In the genomic region with DNA sequence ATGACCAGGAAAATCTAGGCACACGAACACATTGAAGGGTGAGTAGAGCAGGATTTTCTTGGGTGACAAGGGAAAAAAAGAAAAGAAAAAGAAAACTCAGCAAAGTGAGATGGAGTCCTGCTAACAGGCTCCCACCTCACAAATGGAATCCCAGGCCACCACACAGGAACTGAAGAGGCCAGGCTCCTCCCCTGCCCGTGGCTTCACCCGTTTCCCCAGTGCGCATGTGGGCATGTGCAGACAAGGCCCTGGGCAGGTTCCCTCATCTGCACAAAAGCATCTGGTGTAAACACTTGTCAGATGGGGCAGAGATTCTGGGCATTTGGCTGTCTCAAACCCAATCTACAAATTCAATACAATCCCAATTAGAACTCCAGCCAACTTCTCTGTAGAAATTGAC, we compare ENCODE assay signal across 20 cellular contexts. TPM values are rescaled to one million over a fixed set of nuclear protein-coding genes. Genes with fewer than 3 reads are reported as not detected.
DNase-seq lines count a peak whose midpoint lies in the region; ATAC-seq and TF ChIP-seq lines count a peak whose summit lies in the region.
"Had no signal": no experiment of that assay in that cellular context is flagged by ENCODE, and none has a peak within 500 bp of the region (broad histone marks: within the 10 kb centered on the region; RNA-seq: fewer than 3 reads in every experiment).

No MANE protein-coding gene starts in this region.

- peak overlapping the region; percentile 60 for H2AFZ ChIP-seq in DND-41 (ENCODE audit: low read depth, low read length)

- H3K27me3 ChIP-seq in DND-41 (ENCODE audit: insufficient read depth, low read length, poor library complexity) = no peaks in the 10 kb centered on the region
- H3K27me3 ChIP-seq in HAP-1 (ENCODE audit: low read depth) = no peaks in the 10 kb centered on the region

- in situ Hi-C loops in HAP-1 (cut with MboI; ENCODE audit: low sequenced_read_pairs) = no loop called here

- H3K4me3 Mint-ChIP-seq in activated CD4-positive, alpha-beta T cell treated with anti-CD3 and anti-CD28 coated beads for 36 hours = no peak overlapping the region
- peak overlapping the region in 1 of 2 donors; percentile 19 for H3K4me3 Mint-ChIP-seq in effector memory CD8-positive, alpha-beta T cell
- H3K4me3 Mint-ChIP-seq: dendritic cell treated with granulocyte-macrophage colony-stimulating factor and Interleukin-4, amounts not matched to agents 40 ng/mL and 50 ng/mL, for 4 days; stimulated activated naive CD8-positive, alpha-beta T cell treated with anti-CD3 and anti-CD28 coated beads, Interleukin-15, Interleukin-2, amounts not matched to agents 100 ng/mL and 50 ng/mL, for 24 hours; T-helper 1 cell treated with Interleukin-12 subunit alpha and Interleukin-12 subunit beta and Interleukin-4 antibody, amounts not matched to agents 30 μg/mL and 1 μg/mL, for 36 hours had no signal

- peak; percentile 79 for ATAC-seq in activated CD4-positive, alpha-beta T cell treated with anti-CD3 and anti-CD28 coated beads for 36 hours
- ATAC-seq in DND-41 (ENCODE audit: insufficient read depth, low read depth) (peak; percentile 97), HG03108 (IDR thresholded peaks at IDR 0.05; ENCODE audit: unreplicated experiment) (no peak)
- peak; percentile 56 for ATAC-seq in effector memory CD8-positive, alpha-beta T cell (replicated peaks)
- ATAC-seq: activated CD4-positive, CD25-positive, alpha-beta regulatory T cell treated with anti-CD3 and anti-CD28 coated beads, Interleukin-2, amount 50 U/mL, for 24 hours had no signal

- CTCF ChIA-PET in activated CD4-positive, alpha-beta T cell treated with anti-CD3 and anti-CD28 coated beads for 36 hours (lab: Charles Lee) = interaction anchor here (1.5 kb wide), 1 partner anchor 94 kb away, joined by 3 read pairs; no protein-coding TSS in a partner anchor

- intact Hi-C loops in activated CD4-positive, alpha-beta T cell treated with anti-CD3 and anti-CD28 coated beads for 36 hours (cut with DNase I, micrococcal nuclease) = no loop called here

- H3K4me1 ChIP-seq in DND-41 (ENCODE audit: insufficient read depth, low read length) (peaks cover 31% of the 10 kb centered on the region), HAP-1 (no peaks in the 10 kb centered on the region)

- H3K4me1 Mint-ChIP-seq in activated CD4-positive, alpha-beta T cell treated with anti-CD3 and anti-CD28 coated beads for 36 hours = peaks cover 32% of the 10 kb centered on the region
- peaks cover 15 to 27% of the 10 kb centered on the region in 2 donors for H3K4me1 Mint-ChIP-seq in effector memory CD8-positive, alpha-beta T cell (ENCODE audit: low read depth in 2 of 2)

- H3K27ac ChIP-seq in DND-41 (ENCODE audit: low read length) (peak overlapping the region; percentile 74), coronary artery (no peak overlapping the region)
- H3K27ac ChIP-seq: C4-2B, esophagus muscularis mucosa had no signal

- no peaks in the 10 kb centered on the region for H4K20me1 ChIP-seq in DND-41 (ENCODE audit: insufficient read depth, low read length)

- no peaks in the 10 kb centered on the region for H3K79me2 ChIP-seq in DND-41 (ENCODE audit: insufficient read depth, low read length)

- H3K27ac Mint-ChIP-seq in activated CD4-positive, alpha-beta T cell treated with anti-CD3 and anti-CD28 coated beads for 36 hours = peak overlapping the region; percentile 63
- H3K27ac Mint-ChIP-seq in effector memory CD8-positive, alpha-beta T cell = no peak overlapping the region
- H3K27ac Mint-ChIP-seq: activated T-helper 2 cell treated with anti-CD3 and anti-CD28 coated beads, Interferon-gamma antibody, Interleukin-2, Interleukin-4, amounts not matched to agents 10 μg/mL and 5 μg/mL and 100 μg/mL, durations not matched to agents 14 hours and 24 hours and 36 hours; dendritic cell treated with granulocyte-macrophage colony-stimulating factor and Interleukin-4, amounts not matched to agents 40 ng/mL and 50 ng/mL, for 4 days; stimulated activated naive CD8-positive, alpha-beta T cell treated with anti-CD3 and anti-CD28 coated beads, Interleukin-15, Interleukin-2, amounts not matched to agents 100 ng/mL and 50 ng/mL, for 24 hours; T-helper 1 cell treated with Interleukin-12 subunit alpha and Interleukin-12 subunit beta and Interleukin-4 antibody, amounts not matched to agents 30 μg/mL and 1 μg/mL, for 36 hours had no signal

- no peaks in the 10 kb centered on the region for H3K27me3 Mint-ChIP-seq in activated CD4-positive, alpha-beta T cell treated with anti-CD3 and anti-CD28 coated beads for 36 hours
- H3K27me3 Mint-ChIP-seq in effector memory CD8-positive, alpha-beta T cell = no peaks in the 10 kb centered on the region
- H3K27me3 Mint-ChIP-seq: stimulated activated naive CD8-positive, alpha-beta T cell treated with anti-CD3 and anti-CD28 coated beads, Interleukin-15, Interleukin-2, amounts not matched to agents 100 ng/mL and 50 ng/mL, for 24 hours had no signal

- H3K4me3 ChIP-seq in DND-41 (ENCODE audit: low read depth in 1 of 2, low read length in 2 of 2) (no peak overlapping the region), HAP-1 (no peak overlapping the region), coronary artery (no peak overlapping the region)
- H3K4me3 ChIP-seq: esophagus muscularis mucosa had no signal

- no peak for TF ChIP-seq CTCF in DND-41 (IDR thresholded peaks at IDR 0.05; ENCODE audit: borderline replicate concordance, extremely low read depth, low read length, poor library complexity, severe bottlenecking)
- no peak for TF ChIP-seq CTCF in coronary artery (IDR thresholded peaks at IDR 0.05)

- H3K9me3 ChIP-seq in DND-41 (ENCODE audit: insufficient read depth, low read length, severe bottlenecking) = peaks cover 8% of the 10 kb centered on the region
- H3K9me3 ChIP-seq in HAP-1 = no peaks in the 10 kb centered on the region
- H3K9me3 ChIP-seq: esophagus muscularis mucosa had no signal

- H3K9me3 Mint-ChIP-seq in activated CD4-positive, alpha-beta T cell treated with anti-CD3 and anti-CD28 coated beads for 36 hours (ENCODE audit: low read depth) = peaks cover 7% of the 10 kb centered on the region
- no peaks in the 10 kb centered on the region for H3K9me3 Mint-ChIP-seq in effector memory CD8-positive, alpha-beta T cell
- H3K9me3 Mint-ChIP-seq: activated T-helper 2 cell treated with anti-CD3 and anti-CD28 coated beads, Interferon-gamma antibody, Interleukin-2, Interleukin-4, amounts not matched to agents 10 μg/mL and 5 μg/mL and 100 μg/mL, durations not matched to agents 14 hours and 24 hours and 36 hours; dendritic cell treated with granulocyte-macrophage colony-stimulating factor and Interleukin-4, amounts not matched to agents 40 ng/mL and 50 ng/mL, for 4 days; stimulated activated naive CD8-positive, alpha-beta T cell treated with anti-CD3 and anti-CD28 coated beads, Interleukin-15, Interleukin-2, amounts not matched to agents 100 ng/mL and 50 ng/mL, for 24 hours had no signal

- H3K36me3 Mint-ChIP-seq in activated CD4-positive, alpha-beta T cell treated with anti-CD3 and anti-CD28 coated beads for 36 hours (ENCODE audit: low read depth) = no peaks in the 10 kb centered on the region
- no peaks in the 10 kb centered on the region for H3K36me3 Mint-ChIP-seq in effector memory CD8-positive, alpha-beta T cell (ENCODE audit: insufficient read depth)

- H3K4me2 ChIP-seq in DND-41 (ENCODE audit: insufficient read depth, low read length) = peak overlapping the region; percentile 34; the same call in 1 of the 2 replicates

- H3K36me3 ChIP-seq in DND-41 (ENCODE audit: insufficient read depth, low read length) = no peaks in the 10 kb centered on the region
- no peaks in the 10 kb centered on the region for H3K36me3 ChIP-seq in HAP-1 (replicated peaks)
- H3K36me3 ChIP-seq: esophagus muscularis mucosa had no signal

- POLR2A ChIA-PET in activated CD4-positive, alpha-beta T cell treated with anti-CD3 and anti-CD28 coated beads for 36 hours (lab: Charles Lee) = no interaction called here

- peak; percentile 65 for DNase-seq in activated CD4-positive, alpha-beta T cell treated with anti-CD3 and anti-CD28 coated beads for 36 hours
- no peak for DNase-seq in activated CD4-positive, alpha-beta T cell treated with anti-CD3 and anti-CD28 coated beads for 1 hour
- DNase-seq in DND-41 (peak; percentile 76), T follicular helper cell (ENCODE audit: low read depth) (peak; percentile 7), HAP-1 (ENCODE audit: low spot score in 2 of 2) (no peak), coronary artery (ENCODE audit: low spot score) (no peak)
- peak in 1 of 3 experiments; percentile 16 for DNase-seq in effector memory CD8-positive, alpha-beta T cell
- DNase-seq: NCI-H1048, NCI-H446 had no signal

- H3K9ac ChIP-seq in DND-41 (ENCODE audit: low read depth, low read length) = no peak overlapping the region

RNA-seq across cellular contexts. Expression of gene CFAP97D2, which starts 24.5 kb away (rescaled TPM):
- not detected for total RNA-seq in activated CD4-positive, alpha-beta T cell treated with anti-CD3 and anti-CD28 coated beads for 36 hours
- total RNA-seq: activated T-helper 2 cell treated with anti-CD3 and anti-CD28 coated beads, Interferon-gamma antibody, Interleukin-2, Interleukin-4, amounts not matched to agents 10 μg/mL and 5 μg/mL and 100 μg/mL, durations not matched to agents 14 hours and 24 hours and 36 hours; Daoy; esophagus muscularis mucosa; liver; urinary bladder had no signal

RNA-seq across cellular contexts. Expression of gene CDC16, which starts 31.2 kb away (rescaled TPM):
- 10 to 100 TPM; 83.5 to 90.8 TPM for total RNA-seq in activated CD4-positive, alpha-beta T cell treated with anti-CD3 and anti-CD28 coated beads for 36 hours

Comparison
In these comparisons a context has a peak if more than half of its experiments do, and no peak if none do; other contexts are left out.
1. DNase-seq: peak in activated CD4-positive, alpha-beta T cell treated with anti-CD3 and anti-CD28 coated beads for 36 hours (single experiment), DND-41 (single experiment) and T follicular helper cell (single experiment); none in activated CD4-positive, alpha-beta T cell treated with anti-CD3 and anti-CD28 coated beads for 1 hour (single experiment), HAP-1 (0 of 2) and coronary artery (single experiment).